In genomic region chr19:43779147-43779819, GRCh38 we compare ENCODE assay signal across 1 cellular context.
TF ChIP-seq lines count a peak whose summit lies in the region.

No MANE protein-coding gene starts in this region.

TF ChIP-seq in HEK293, 187 proteins besides CTCF, POLR2A, EP300 and RAD21:
- TF ChIP-seq, protein P1, sequence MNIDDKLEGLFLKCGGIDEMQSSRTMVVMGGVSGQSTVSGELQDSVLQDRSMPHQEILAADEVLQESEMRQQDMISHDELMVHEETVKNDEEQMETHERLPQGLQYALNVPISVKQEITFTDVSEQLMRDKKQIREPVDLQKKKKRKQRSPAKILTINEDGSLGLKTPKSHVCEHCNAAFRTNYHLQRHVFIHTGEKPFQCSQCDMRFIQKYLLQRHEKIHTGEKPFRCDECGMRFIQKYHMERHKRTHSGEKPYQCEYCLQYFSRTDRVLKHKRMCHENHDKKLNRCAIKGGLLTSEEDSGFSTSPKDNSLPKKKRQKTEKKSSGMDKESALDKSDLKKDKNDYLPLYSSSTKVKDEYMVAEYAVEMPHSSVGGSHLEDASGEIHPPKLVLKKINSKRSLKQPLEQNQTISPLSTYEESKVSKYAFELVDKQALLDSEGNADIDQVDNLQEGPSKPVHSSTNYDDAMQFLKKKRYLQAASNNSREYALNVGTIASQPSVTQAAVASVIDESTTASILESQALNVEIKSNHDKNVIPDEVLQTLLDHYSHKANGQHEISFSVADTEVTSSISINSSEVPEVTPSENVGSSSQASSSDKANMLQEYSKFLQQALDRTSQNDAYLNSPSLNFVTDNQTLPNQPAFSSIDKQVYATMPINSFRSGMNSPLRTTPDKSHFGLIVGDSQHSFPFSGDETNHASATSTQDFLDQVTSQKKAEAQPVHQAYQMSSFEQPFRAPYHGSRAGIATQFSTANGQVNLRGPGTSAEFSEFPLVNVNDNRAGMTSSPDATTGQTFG (tag by site-specific recombination; IDR thresholded peaks at IDR 0.05; ENCODE audit: borderline replicate concordance), result 0 out of 2 replicates have a peak, but pooled peaks have one; percentile 42
- no peak for TF ChIP-seq KLF10 (tag by site-specific recombination; IDR thresholded peaks at IDR 0.05)
- TF ChIP-seq ZNF521 (tag by site-specific recombination; IDR thresholded peaks at IDR 0.05), result 0 out of 2 replicates have a peak, but pooled peaks have one; percentile 51
- no peak for TF ChIP-seq SCRT1 (tag by site-specific recombination; IDR thresholded peaks at IDR 0.05; ENCODE audit: borderline replicate concordance)
- no peak for TF ChIP-seq ZNF266 (tag by site-specific recombination; IDR thresholded peaks at IDR 0.05; ENCODE audit: low read depth)
- no peak for TF ChIP-seq GLI2 (tag by site-specific recombination; IDR thresholded peaks at IDR 0.05; ENCODE audit: borderline replicate concordance, low read depth)
- no peak for TF ChIP-seq ZNF175 (tag by site-specific recombination; IDR thresholded peaks at IDR 0.05)
- 0 out of 2 replicates have a peak, but pooled peaks have one; percentile 51 for TF ChIP-seq BCL11A (tag by site-specific recombination; IDR thresholded peaks at IDR 0.05; ENCODE audit: low read depth)
- peak; percentile 96 for TF ChIP-seq HIC1 (tag by site-specific recombination; IDR thresholded peaks at IDR 0.05)
- TF ChIP-seq ZXDB (tag by site-specific recombination; IDR thresholded peaks at IDR 0.05), result no peak
- TF ChIP-seq ZFP69B (tag by site-specific recombination; IDR thresholded peaks at IDR 0.05), result no peak
- peak; percentile 78 for TF ChIP-seq ZNF600 (tag by site-specific recombination; IDR thresholded peaks at IDR 0.05)
- 0 out of 2 replicates have a peak, but pooled peaks have one; percentile 39 for TF ChIP-seq ZNF776 (tag by site-specific recombination; IDR thresholded peaks at IDR 0.05; ENCODE audit: borderline replicate concordance)
- no peak for TF ChIP-seq HOXD13 (CRISPR knock-in tag; IDR thresholded peaks at IDR 0.05; ENCODE audit: borderline replicate concordance)
- peak; percentile 38; the same call in 1 of the 2 replicates for TF ChIP-seq ZBTB10 (tag by site-specific recombination; IDR thresholded peaks at IDR 0.05)
